13 cellular contexts compared by ENCODE assay signal in genomic region chr14:54427914-54428313, GRCh38. TPM values are rescaled to one million over a fixed set of nuclear protein-coding genes. Genes with fewer than 3 reads are reported as not detected.
"Had no signal": no experiment of that assay in that cellular context is flagged by ENCODE, and none has a peak within 500 bp of the region (broad histone marks: within the 10 kb centered on the region; RNA-seq: fewer than 3 reads in every experiment).

No MANE protein-coding gene starts in this region.

- H3K9me3 Mint-ChIP-seq: neural crest cell had no signal

- ATAC-seq: sciatic nerve had no signal

- H3K27me3 ChIP-seq: ascending aorta, SJSA1, tibial artery had no signal

- H3K4me1 ChIP-seq: ascending aorta, psoas muscle, SJSA1, tibial artery had no signal

- H3K27ac ChIP-seq: ascending aorta, psoas muscle, SJSA1, tibial artery had no signal

- H3K4me3 ChIP-seq: ascending aorta, psoas muscle, SJSA1, tibial artery had no signal

- DNase-seq: activated CD4-positive, alpha-beta T cell treated with anti-CD3 and anti-CD28 coated beads, Interleukin-2, amount 50 U/mL, for 4 hours; activated gamma-delta T cell treated with Interleukin-2 at 50 U/mL for 16 hours; activated T-cell treated with anti-CD3 and anti-CD28 coated beads, Interleukin-2, amount 50 U/mL, for 48 hours; erythroblast; kidney; mesendoderm; psoas muscle; stimulated activated CD4-positive, alpha-beta T cell treated with anti-CD3 and anti-CD28 coated beads, Interleukin-1b, Interleukin-23, amount 100 ng/mL, for 48 hours; tibial artery had no signal

- H3K9me3 ChIP-seq: ascending aorta, psoas muscle, SJSA1, tibial artery had no signal

- H3K4me3 Mint-ChIP-seq: neural crest cell had no signal

RNA-seq across cellular contexts. Expression of gene CDKN3, which starts 31.1 kb away (rescaled TPM):
- total RNA-seq: ascending aorta had no signal
